ENCODE assay signal across 1 cellular context in the genomic region with DNA sequence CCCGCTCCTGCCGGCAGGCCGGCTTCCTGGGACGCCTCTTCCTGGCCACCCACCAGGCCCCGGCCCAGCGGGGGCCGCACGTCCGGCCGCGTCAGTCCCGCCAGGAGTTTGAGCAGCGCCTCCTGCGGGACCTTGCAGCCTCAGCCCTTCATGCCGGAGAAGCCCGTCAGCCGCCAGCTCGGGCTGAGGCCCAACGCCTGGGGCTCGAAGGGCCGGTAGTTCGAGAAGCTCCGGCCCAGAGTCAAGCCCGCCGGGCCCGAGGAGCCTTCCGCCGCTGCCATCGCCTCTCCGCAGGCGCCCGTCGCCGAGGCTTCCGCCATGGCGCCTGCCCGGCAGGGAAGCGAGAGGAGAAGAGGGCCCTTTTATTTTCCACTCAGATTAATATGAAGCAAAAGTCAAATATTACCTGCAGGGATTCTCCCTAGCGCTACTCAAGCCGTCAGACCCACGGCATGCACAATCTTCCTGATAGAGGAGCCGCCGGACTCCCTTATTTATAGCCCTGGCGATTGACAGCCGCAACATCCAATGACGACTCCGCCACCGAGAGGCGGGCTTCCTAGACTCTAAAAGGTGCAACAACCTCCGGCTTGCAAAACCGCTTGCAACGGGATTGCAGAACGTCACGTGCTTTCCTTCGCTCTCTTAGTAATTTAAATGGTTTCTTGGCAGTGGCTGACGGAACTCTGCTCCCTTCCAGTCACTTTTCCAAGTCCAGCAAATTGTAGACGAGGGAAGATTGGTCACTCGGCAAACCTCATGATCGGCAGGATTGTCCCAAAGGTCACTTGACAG.
TF ChIP-seq lines count a peak whose summit lies in the region.

A gene with protein sequence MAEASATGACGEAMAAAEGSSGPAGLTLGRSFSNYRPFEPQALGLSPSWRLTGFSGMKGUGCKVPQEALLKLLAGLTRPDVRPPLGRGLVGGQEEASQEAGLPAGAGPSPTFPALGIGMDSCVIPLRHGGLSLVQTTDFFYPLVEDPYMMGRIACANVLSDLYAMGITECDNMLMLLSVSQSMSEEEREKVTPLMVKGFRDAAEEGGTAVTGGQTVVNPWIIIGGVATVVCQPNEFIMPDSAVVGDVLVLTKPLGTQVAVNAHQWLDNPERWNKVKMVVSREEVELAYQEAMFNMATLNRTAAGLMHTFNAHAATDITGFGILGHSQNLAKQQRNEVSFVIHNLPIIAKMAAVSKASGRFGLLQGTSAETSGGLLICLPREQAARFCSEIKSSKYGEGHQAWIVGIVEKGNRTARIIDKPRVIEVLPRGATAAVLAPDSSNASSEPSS (minus strand): TSS at position 467 of the 795 bp plus-strand sequence. CDS start 147 bp downstream, at position 320.

TF ChIP-seq in HepG2, 621 proteins besides CTCF, POLR2A, EP300 and RAD21 (continued from another document and continues in another):
- TF ChIP-seq, protein P1, sequence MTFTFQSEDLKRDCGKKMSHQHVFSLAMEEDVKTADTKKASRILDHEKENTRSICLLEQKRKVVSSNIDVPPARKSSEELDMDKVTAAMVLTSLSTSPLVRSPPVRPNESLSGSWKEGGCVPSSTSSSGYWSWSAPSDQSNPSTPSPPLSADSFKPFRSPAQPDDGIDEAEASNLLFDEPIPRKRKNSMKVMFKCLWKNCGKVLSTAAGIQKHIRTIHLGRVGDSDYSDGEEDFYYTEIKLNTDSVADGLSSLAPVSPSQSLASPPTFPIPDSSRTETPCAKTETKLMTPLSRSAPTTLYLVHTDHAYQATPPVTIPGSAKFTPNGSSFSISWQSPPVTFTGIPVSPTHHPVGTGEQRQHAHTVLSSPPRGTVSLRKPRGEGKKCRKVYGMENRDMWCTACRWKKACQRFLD (CRISPR knock-in tag; IDR thresholded peaks at IDR 0.05; ENCODE audit: borderline replicate concordance), result no peak
- TF ChIP-seq AGO1 (IDR thresholded peaks at IDR 0.05; ENCODE audit: low read depth, low read length, poor library complexity, severe bottlenecking), result peak; percentile 37
- TF ChIP-seq KLF11 (CRISPR knock-in tag; IDR thresholded peaks at IDR 0.05), result peak; percentile 71; the same call in 1 of the 2 replicates
- TF ChIP-seq CCAR2 (optimal IDR thresholded peaks at IDR 0.05; ENCODE audit: low read depth, low read length), result peak; percentile 16
- peak; percentile 61; the same call in 1 of the 2 replicates for TF ChIP-seq KDM5A (IDR thresholded peaks at IDR 0.05; ENCODE audit: borderline replicate concordance, low read length)
- TF ChIP-seq ZZZ3 (CRISPR knock-in tag; IDR thresholded peaks at IDR 0.05; ENCODE audit: borderline replicate concordance), result no peak
- no peak for TF ChIP-seq RFX1 (IDR thresholded peaks at IDR 0.05)
- TF ChIP-seq ZNF776 (CRISPR knock-in tag; IDR thresholded peaks at IDR 0.05), result peak; percentile 73; the same call in 1 of the 2 replicates
- no peak for TF ChIP-seq NFE2L2 (IDR thresholded peaks at IDR 0.05; ENCODE audit: low read length)
- TF ChIP-seq PRPF4 (IDR thresholded peaks at IDR 0.05; ENCODE audit: low read depth, low read length, poor library complexity, severe bottlenecking), result no peak
- peak; percentile 65 for TF ChIP-seq KMT2A (CRISPR knock-in tag; IDR thresholded peaks at IDR 0.05)
- TF ChIP-seq ZNF773 (CRISPR knock-in tag; IDR thresholded peaks at IDR 0.05; ENCODE audit: borderline replicate concordance), result no peak
- no peak for TF ChIP-seq HMG20A (CRISPR knock-in tag; IDR thresholded peaks at IDR 0.05; ENCODE audit: borderline replicate concordance)
- TF ChIP-seq STAT5B (CRISPR knock-in tag; IDR thresholded peaks at IDR 0.05), result no peak
- 0 out of 2 replicates have a peak, but pooled peaks have one; percentile 61 for TF ChIP-seq ZSCAN29 (CRISPR knock-in tag; conservative IDR thresholded peaks at IDR 0.05)
- TF ChIP-seq POLR2AphosphoS5 (IDR thresholded peaks at IDR 0.05; ENCODE audit: low read depth, low read length), result peak; percentile 100
- TF ChIP-seq, protein P2, sequence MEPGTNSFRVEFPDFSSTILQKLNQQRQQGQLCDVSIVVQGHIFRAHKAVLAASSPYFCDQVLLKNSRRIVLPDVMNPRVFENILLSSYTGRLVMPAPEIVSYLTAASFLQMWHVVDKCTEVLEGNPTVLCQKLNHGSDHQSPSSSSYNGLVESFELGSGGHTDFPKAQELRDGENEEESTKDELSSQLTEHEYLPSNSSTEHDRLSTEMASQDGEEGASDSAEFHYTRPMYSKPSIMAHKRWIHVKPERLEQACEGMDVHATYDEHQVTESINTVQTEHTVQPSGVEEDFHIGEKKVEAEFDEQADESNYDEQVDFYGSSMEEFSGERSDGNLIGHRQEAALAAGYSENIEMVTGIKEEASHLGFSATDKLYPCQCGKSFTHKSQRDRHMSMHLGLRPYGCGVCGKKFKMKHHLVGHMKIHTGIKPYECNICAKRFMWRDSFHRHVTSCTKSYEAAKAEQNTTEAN (CRISPR knock-in tag; conservative IDR thresholded peaks at IDR 0.05), result no peak; the same call in 1 of the 2 replicates
- TF ChIP-seq ISL2 (CRISPR knock-in tag; IDR thresholded peaks at IDR 0.05), result peak; percentile 49; the same call in 1 of the 2 replicates
- TF ChIP-seq GABPB1 (CRISPR knock-in tag; IDR thresholded peaks at IDR 0.05), result peak; percentile 81
- TF ChIP-seq, protein P3, sequence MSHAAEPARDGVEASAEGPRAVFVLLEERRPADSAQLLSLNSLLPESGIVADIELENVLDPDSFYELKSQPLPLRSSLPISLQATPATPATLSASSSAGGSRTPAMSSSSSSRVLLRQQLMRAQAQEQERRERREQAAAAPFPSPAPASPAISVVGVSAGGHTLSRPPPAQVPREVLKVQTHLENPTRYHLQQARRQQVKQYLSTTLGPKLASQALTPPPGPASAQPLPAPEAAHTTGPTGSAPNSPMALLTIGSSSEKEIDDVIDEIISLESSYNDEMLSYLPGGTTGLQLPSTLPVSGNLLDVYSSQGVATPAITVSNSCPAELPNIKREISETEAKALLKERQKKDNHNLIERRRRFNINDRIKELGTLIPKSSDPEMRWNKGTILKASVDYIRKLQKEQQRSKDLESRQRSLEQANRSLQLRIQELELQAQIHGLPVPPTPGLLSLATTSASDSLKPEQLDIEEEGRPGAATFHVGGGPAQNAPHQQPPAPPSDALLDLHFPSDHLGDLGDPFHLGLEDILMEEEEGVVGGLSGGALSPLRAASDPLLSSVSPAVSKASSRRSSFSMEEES (CRISPR knock-in tag; IDR thresholded peaks at IDR 0.05), result peak; percentile 95
- 0 out of 2 replicates have a peak, but pooled peaks have one; percentile 78 for TF ChIP-seq CAMTA2 (CRISPR knock-in tag; IDR thresholded peaks at IDR 0.05; ENCODE audit: borderline replicate concordance)
- TF ChIP-seq, protein P4, sequence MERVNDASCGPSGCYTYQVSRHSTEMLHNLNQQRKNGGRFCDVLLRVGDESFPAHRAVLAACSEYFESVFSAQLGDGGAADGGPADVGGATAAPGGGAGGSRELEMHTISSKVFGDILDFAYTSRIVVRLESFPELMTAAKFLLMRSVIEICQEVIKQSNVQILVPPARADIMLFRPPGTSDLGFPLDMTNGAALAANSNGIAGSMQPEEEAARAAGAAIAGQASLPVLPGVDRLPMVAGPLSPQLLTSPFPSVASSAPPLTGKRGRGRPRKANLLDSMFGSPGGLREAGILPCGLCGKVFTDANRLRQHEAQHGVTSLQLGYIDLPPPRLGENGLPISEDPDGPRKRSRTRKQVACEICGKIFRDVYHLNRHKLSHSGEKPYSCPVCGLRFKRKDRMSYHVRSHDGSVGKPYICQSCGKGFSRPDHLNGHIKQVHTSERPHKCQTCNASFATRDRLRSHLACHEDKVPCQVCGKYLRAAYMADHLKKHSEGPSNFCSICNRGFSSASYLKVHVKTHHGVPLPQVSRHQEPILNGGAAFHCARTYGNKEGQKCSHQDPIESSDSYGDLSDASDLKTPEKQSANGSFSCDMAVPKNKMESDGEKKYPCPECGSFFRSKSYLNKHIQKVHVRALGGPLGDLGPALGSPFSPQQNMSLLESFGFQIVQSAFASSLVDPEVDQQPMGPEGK (CRISPR knock-in tag; IDR thresholded peaks at IDR 0.05), result no peak
- TF ChIP-seq FOXO1 (CRISPR knock-in tag; IDR thresholded peaks at IDR 0.05), result peak; percentile 0; the same call in 1 of the 2 replicates
- peak; percentile 36; the same call in 1 of the 2 replicates for TF ChIP-seq ESRRA (CRISPR knock-in tag; IDR thresholded peaks at IDR 0.05; ENCODE audit: low read depth)
- TF ChIP-seq, protein P5, sequence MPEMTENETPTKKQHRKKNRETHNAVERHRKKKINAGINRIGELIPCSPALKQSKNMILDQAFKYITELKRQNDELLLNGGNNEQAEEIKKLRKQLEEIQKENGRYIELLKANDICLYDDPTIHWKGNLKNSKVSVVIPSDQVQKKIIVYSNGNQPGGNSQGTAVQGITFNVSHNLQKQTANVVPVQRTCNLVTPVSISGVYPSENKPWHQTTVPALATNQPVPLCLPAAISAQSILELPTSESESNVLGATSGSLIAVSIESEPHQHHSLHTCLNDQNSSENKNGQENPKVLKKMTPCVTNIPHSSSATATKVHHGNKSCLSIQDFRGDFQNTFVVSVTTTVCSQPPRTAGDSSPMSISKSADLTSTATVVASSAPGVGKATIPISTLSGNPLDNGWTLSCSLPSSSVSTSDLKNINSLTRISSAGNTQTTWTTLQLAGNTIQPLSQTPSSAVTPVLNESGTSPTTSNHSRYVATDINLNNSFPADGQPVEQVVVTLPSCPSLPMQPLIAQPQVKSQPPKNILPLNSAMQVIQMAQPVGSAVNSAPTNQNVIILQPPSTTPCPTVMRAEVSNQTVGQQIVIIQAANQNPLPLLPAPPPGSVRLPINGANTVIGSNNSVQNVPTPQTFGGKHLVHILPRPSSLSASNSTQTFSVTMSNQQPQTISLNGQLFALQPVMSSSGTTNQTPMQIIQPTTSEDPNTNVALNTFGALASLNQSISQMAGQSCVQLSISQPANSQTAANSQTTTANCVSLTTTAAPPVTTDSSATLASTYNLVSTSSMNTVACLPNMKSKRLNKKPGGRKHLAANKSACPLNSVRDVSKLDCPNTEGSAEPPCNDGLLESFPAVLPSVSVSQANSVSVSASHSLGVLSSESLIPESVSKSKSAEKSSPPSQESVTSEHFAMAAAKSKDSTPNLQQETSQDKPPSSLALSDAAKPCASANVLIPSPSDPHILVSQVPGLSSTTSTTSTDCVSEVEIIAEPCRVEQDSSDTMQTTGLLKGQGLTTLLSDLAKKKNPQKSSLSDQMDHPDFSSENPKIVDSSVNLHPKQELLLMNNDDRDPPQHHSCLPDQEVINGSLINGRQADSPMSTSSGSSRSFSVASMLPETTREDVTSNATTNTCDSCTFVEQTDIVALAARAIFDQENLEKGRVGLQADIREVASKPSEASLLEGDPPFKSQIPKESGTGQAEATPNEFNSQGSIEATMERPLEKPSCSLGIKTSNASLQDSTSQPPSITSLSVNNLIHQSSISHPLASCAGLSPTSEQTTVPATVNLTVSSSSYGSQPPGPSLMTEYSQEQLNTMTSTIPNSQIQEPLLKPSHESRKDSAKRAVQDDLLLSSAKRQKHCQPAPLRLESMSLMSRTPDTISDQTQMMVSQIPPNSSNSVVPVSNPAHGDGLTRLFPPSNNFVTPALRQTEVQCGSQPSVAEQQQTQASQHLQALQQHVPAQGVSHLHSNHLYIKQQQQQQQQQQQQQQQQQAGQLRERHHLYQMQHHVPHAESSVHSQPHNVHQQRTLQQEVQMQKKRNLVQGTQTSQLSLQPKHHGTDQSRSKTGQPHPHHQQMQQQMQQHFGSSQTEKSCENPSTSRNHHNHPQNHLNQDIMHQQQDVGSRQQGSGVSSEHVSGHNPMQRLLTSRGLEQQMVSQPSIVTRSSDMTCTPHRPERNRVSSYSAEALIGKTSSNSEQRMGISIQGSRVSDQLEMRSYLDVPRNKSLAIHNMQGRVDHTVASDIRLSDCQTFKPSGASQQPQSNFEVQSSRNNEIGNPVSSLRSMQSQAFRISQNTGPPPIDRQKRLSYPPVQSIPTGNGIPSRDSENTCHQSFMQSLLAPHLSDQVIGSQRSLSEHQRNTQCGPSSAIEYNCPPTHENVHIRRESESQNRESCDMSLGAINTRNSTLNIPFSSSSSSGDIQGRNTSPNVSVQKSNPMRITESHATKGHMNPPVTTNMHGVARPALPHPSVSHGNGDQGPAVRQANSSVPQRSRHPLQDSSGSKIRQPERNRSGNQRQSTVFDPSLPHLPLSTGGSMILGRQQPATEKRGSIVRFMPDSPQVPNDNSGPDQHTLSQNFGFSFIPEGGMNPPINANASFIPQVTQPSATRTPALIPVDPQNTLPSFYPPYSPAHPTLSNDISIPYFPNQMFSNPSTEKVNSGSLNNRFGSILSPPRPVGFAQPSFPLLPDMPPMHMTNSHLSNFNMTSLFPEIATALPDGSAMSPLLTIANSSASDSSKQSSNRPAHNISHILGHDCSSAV (CRISPR knock-in tag; IDR thresholded peaks at IDR 0.05; ENCODE audit: borderline replicate concordance), result no peak
- no peak for TF ChIP-seq ZNF143 (CRISPR knock-in tag; IDR thresholded peaks at IDR 0.05)
- TF ChIP-seq, protein P6, sequence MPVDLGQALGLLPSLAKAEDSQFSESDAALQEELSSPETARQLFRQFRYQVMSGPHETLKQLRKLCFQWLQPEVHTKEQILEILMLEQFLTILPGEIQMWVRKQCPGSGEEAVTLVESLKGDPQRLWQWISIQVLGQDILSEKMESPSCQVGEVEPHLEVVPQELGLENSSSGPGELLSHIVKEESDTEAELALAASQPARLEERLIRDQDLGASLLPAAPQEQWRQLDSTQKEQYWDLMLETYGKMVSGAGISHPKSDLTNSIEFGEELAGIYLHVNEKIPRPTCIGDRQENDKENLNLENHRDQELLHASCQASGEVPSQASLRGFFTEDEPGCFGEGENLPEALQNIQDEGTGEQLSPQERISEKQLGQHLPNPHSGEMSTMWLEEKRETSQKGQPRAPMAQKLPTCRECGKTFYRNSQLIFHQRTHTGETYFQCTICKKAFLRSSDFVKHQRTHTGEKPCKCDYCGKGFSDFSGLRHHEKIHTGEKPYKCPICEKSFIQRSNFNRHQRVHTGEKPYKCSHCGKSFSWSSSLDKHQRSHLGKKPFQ (CRISPR knock-in tag; IDR thresholded peaks at IDR 0.05; ENCODE audit: insufficient replicate concordance), result peak; percentile 38
- TF ChIP-seq CHD2 (IDR thresholded peaks at IDR 0.05; ENCODE audit: low read depth, low read length), result peak; percentile 66; the same call in 1 of the 2 replicates
- TF ChIP-seq NKX3-1 (CRISPR knock-in tag; IDR thresholded peaks at IDR 0.05), result peak; percentile 33; the same call in 1 of the 2 replicates
- no peak for TF ChIP-seq ZNF720 (CRISPR knock-in tag; IDR thresholded peaks at IDR 0.05)
- TF ChIP-seq NAIF1 (CRISPR knock-in tag; IDR thresholded peaks at IDR 0.05; ENCODE audit: borderline replicate concordance), result no peak
- TF ChIP-seq ZNF225 (CRISPR knock-in tag; IDR thresholded peaks at IDR 0.05), result peak; percentile 8; the same call in 1 of the 2 replicates
- peak; percentile 1; the same call in 1 of the 2 replicates for TF ChIP-seq ZNF567 (CRISPR knock-in tag; IDR thresholded peaks at IDR 0.05; ENCODE audit: borderline replicate concordance)
- TF ChIP-seq, protein P7, sequence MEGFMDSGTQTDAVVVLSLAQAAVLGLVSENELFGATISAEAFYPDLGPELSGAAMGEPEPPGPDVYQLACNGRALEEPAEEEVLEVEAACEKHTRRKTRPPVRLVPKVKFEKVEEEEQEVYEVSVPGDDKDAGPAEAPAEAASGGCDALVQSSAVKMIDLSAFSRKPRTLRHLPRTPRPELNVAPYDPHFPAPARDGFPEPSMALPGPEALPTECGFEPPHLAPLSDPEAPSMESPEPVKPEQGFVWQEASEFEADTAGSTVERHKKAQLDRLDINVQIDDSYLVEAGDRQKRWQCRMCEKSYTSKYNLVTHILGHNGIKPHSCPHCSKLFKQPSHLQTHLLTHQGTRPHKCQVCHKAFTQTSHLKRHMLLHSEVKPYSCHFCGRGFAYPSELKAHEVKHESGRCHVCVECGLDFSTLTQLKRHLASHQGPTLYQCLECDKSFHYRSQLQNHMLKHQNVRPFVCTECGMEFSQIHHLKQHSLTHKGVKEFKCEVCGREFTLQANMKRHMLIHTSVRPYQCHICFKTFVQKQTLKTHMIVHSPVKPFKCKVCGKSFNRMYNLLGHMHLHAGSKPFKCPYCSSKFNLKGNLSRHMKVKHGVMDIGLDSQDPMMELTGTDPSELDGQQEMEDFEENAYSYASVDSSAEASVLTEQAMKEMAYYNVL (CRISPR knock-in tag; IDR thresholded peaks at IDR 0.05; ENCODE audit: borderline replicate concordance), result peak; percentile 68; the same call in 1 of the 2 replicates
- TF ChIP-seq ZNF17 (CRISPR knock-in tag; IDR thresholded peaks at IDR 0.05), result no peak
- peak; percentile 47; the same call in 1 of the 2 replicates for TF ChIP-seq SPEN (CRISPR knock-in tag; IDR thresholded peaks at IDR 0.05; ENCODE audit: low read depth)
